Comparison of ENCODE assay signal across 10 cellular contexts in the genomic region with DNA sequence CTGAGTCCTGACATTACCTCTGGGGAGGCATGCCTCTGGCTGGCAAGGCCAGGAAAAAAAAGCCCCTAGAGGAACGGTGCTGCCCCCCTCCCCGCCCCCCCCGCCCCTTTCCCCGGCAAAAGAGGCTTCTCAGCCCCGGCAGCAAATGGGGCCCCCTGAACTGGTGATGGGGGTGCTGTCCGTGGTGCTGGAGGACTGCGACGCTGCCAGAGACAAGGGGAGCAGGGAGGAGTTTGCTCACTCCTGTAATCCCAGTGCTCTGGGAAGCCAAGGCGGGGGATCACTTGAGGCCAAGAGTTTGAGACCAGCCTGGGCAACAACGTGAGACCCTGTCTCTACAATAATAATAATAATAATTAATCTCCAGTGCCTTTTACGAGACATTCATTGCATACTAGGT. TPM values are rescaled to one million over a fixed set of nuclear protein-coding genes. Genes with fewer than 3 reads are reported as not detected.
DNase-seq lines count a peak whose midpoint lies in the region; ATAC-seq and TF ChIP-seq lines count a peak whose summit lies in the region.
"Had no signal": no experiment of that assay in that cellular context is flagged by ENCODE, and none has a peak within 500 bp of the region (broad histone marks: within the 10 kb centered on the region; RNA-seq: fewer than 3 reads in every experiment).

No MANE protein-coding gene starts in this region.

- TF ChIP-seq CTCF in GM23338 (conservative IDR thresholded peaks at IDR 0.05; ENCODE audit: low read depth in 2 of 2): no peak
- TF ChIP-seq CTCF in OCI-LY7 (conservative IDR thresholded peaks at IDR 0.05; ENCODE audit: low read length): no peak
- TF ChIP-seq CTCF in nephron progenitor cell (IDR thresholded peaks at IDR 0.05): no peak
- no peak for TF ChIP-seq CTCF in chondrocyte (IDR thresholded peaks at IDR 0.05)

- H3K4me1 ChIP-seq in GM23338 (ENCODE audit: insufficient read depth) (peaks cover 29% of the 10 kb centered on the region), OCI-LY7 (ENCODE audit: insufficient read depth, low read length, poor library complexity, severe bottlenecking) (no peaks in the 10 kb centered on the region)

- DNase-seq in GM23338 (ENCODE audit: low spot score) (peak; percentile 85), OCI-LY7 (ENCODE audit: low spot score) (peak; percentile 33), astrocyte of the hippocampus (ENCODE audit: low read depth, low spot score) (peak; percentile 61), nephron progenitor cell (peak; percentile 88), NCI-H82 (lab: John Stamatoyannopoulos, UW) (no peak), NCI-H510A (lab: John Stamatoyannopoulos, UW) (no peak), chondrocyte (ENCODE audit: low spot score) (no peak), SKM-1 (lab: John Stamatoyannopoulos, UW; ENCODE audit: unreplicated experiment) (no peak)

- POLR2A ChIA-PET in OCI-LY7 (lab: Charles Lee): interaction anchor here (1.1 kb wide), 1 partner anchor 93 kb away, joined by 4 read pairs; no protein-coding TSS in a partner anchor

- no TSS peak for BruUV-seq in OCI-LY7 (replicated peaks; lab: Mats Ljungman, UMichigan)

- ATAC-seq in GM23338: peak; percentile 79

- peak overlapping the region; percentile 4; the same call in 1 of the 2 replicates for H3K4me3 ChIP-seq in GM23338
- H3K4me3 ChIP-seq in OCI-LY7 (ENCODE audit: low read depth, low read length, poor library complexity, severe bottlenecking): no peak overlapping the region

- H3K79me2 ChIP-seq in GM23338 (replicated peaks; ENCODE audit: insufficient read depth) (no peaks in the 10 kb centered on the region), OCI-LY7 (ENCODE audit: insufficient read depth, low read depth, low read length) (no peaks in the 10 kb centered on the region)

- no peaks in the 10 kb centered on the region for H3K9me3 ChIP-seq in OCI-LY7 (ENCODE audit: low read length)
- H3K9me3 ChIP-seq: neutrophil had no signal

- CTCF ChIA-PET in OCI-LY7 (lab: Charles Lee; ENCODE audit: unreplicated experiment): interaction anchor here (0.5 kb wide), 1 partner anchor 406 kb away, joined by 3 read pairs; no protein-coding TSS in a partner anchor

- intact Hi-C loops in OCI-LY7 (cut with micrococcal nuclease; ENCODE audit: unreplicated experiment): no loop called here

- H2AFZ ChIP-seq in GM23338 (no peak overlapping the region), OCI-LY7 (ENCODE audit: low read length) (no peak overlapping the region)

- H3K27me3 Mint-ChIP-seq in GM23338 (ENCODE audit: insufficient read depth, low read depth, poor library complexity): peaks cover 18% of the 10 kb centered on the region
- H3K27me3 Mint-ChIP-seq in nephron progenitor cell (ENCODE audit: low read depth, poor library complexity): peaks cover 62% of the 10 kb centered on the region
- peaks cover 25% of the 10 kb centered on the region for H3K27me3 Mint-ChIP-seq in chondrocyte (ENCODE audit: low read depth)

- H3K36me3 Mint-ChIP-seq in GM23338 (ENCODE audit: low read depth) (no peaks in the 10 kb centered on the region), nephron progenitor cell (ENCODE audit: low read depth) (no peaks in the 10 kb centered on the region), chondrocyte (ENCODE audit: low read depth) (no peaks in the 10 kb centered on the region)

- H3K4me3 Mint-ChIP-seq in GM23338 (no peak overlapping the region), nephron progenitor cell (no peak overlapping the region), chondrocyte (ENCODE audit: unreplicated experiment) (no peak overlapping the region)
- H3K4me3 Mint-ChIP-seq: stimulated activated naive CD8-positive, alpha-beta T cell treated with anti-CD3 and anti-CD28 coated beads, Interleukin-15, Interleukin-2, amounts not matched to agents 100 ng/mL and 50 ng/mL, for 24 hours had no signal

- H4K20me1 ChIP-seq in GM23338 (replicated peaks; ENCODE audit: insufficient read depth) (no peaks in the 10 kb centered on the region), OCI-LY7 (ENCODE audit: insufficient read depth, low read length) (no peaks in the 10 kb centered on the region)

- peak overlapping the region; percentile 69 for H3K4me2 ChIP-seq in GM23338
- H3K4me2 ChIP-seq in OCI-LY7 (ENCODE audit: low read length): no peak overlapping the region

- H3K27ac Mint-ChIP-seq in GM23338 (no peak overlapping the region), nephron progenitor cell (no peak overlapping the region), chondrocyte (ENCODE audit: unreplicated experiment) (no peak overlapping the region)
- H3K27ac Mint-ChIP-seq: stimulated activated naive CD8-positive, alpha-beta T cell treated with anti-CD3 and anti-CD28 coated beads, Interleukin-15, Interleukin-2, amounts not matched to agents 100 ng/mL and 50 ng/mL, for 24 hours had no signal

- H3K36me3 ChIP-seq in GM23338 (ENCODE audit: insufficient read depth) (no peaks in the 10 kb centered on the region), OCI-LY7 (ENCODE audit: insufficient read depth, low read length) (no peaks in the 10 kb centered on the region)
- H3K36me3 ChIP-seq: neutrophil had no signal

- H3K4me1 Mint-ChIP-seq in GM23338: peaks cover 27% of the 10 kb centered on the region
- H3K4me1 Mint-ChIP-seq in nephron progenitor cell: peaks cover 5% of the 10 kb centered on the region
- peaks cover 1% of the 10 kb centered on the region for H3K4me1 Mint-ChIP-seq in chondrocyte (ENCODE audit: low read depth)

- H3K27me3 ChIP-seq in GM23338 (ENCODE audit: insufficient read depth): no peaks in the 10 kb centered on the region

- no peak overlapping the region for H3K27ac ChIP-seq in GM23338 (ENCODE audit: low read depth)
- H3K27ac ChIP-seq in OCI-LY7 (ENCODE audit: low read depth, low read length, poor library complexity, severe bottlenecking): no peak overlapping the region
- H3K27ac ChIP-seq: neutrophil had no signal

- H3K9me2 ChIP-seq in GM23338 (ENCODE audit: insufficient read depth): no peaks in the 10 kb centered on the region
- no peaks in the 10 kb centered on the region for H3K9me2 ChIP-seq in OCI-LY7 (ENCODE audit: insufficient read depth, low read length)

- peaks cover 15% of the 10 kb centered on the region for H3F3A ChIP-seq in GM23338 (replicated peaks; ENCODE audit: low read depth)

- H3K9me3 Mint-ChIP-seq in GM23338 (no peaks in the 10 kb centered on the region), nephron progenitor cell (no peaks in the 10 kb centered on the region), chondrocyte (ENCODE audit: low read depth) (no peaks in the 10 kb centered on the region)

RNA-seq across cellular contexts. Expression of gene SRRM3, which starts 23.7 kb away (rescaled TPM):
- total RNA-seq in GM23338 (2014; rRNA removed; shearing (Covaris generic)): 9.2 and 13.8 TPM in 2 replicates
- polyA plus RNA-seq in GM23338 (2016; fragmentation: Nextera tagmentation; extraction: Ambion mirVana): 8.2 and 8.6 TPM in 2 replicates
- total RNA-seq in OCI-LY7 (2014; rRNA removed; shearing (Covaris generic)): not detected in 2 replicates
- total RNA-seq in OCI-LY7 (2022) (not detected in 2 replicates), chondrocyte (1.4 to 2.6 TPM (median 1.7 TPM) in 3 replicates)

Comparison
In these comparisons a context has a peak if more than half of its experiments do, and no peak if none do; other contexts are left out.
1. DNase-seq: peak in GM23338 (single experiment), OCI-LY7 (single experiment), astrocyte of the hippocampus (single experiment) and nephron progenitor cell (single experiment); none in NCI-H82 (single experiment), NCI-H510A (single experiment), chondrocyte (single experiment) and SKM-1 (single experiment).